8 cellular contexts compared by ENCODE assay signal in genomic region chr16:29185872-29186630, GRCh38.
DNase-seq lines count a peak whose midpoint lies in the region; ATAC-seq and TF ChIP-seq lines count a peak whose summit lies in the region.
"Not testable (repeated sequence)": the region's sequence is repeated elsewhere in the genome, so short reads cannot be mapped to it uniquely, and the experiment has no call there.

No MANE protein-coding gene starts in this region.

- not testable (repeated sequence) for H3K9me3 ChIP-seq in gastroesophageal sphincter; right atrium auricular region; right lobe of liver; muscle layer of colon (ENCODE audit: low read length); sigmoid colon; upper lobe of right lung

- H3K36me3 ChIP-seq in gastroesophageal sphincter; right atrium auricular region; right lobe of liver; muscle layer of colon (ENCODE audit: insufficient read depth, low read length); sigmoid colon; upper lobe of right lung: not testable (repeated sequence)

- H3K36me3 Mint-ChIP-seq in activated T-cell treated with anti-CD3 and anti-CD28 coated beads, Interleukin-2, amount 50 U/mL, for 24 hours (ENCODE audit: low read depth) = peaks cover 13% of the 10 kb centered on the region

- not testable (repeated sequence) for H3K27ac Mint-ChIP-seq in activated T-cell treated with anti-CD3 and anti-CD28 coated beads, Interleukin-2, amount 50 U/mL, for 24 hours

- H3K9ac ChIP-seq in muscle layer of colon (ENCODE audit: low read length) = not testable (repeated sequence)

- H3K9me3 Mint-ChIP-seq in activated T-cell treated with anti-CD3 and anti-CD28 coated beads, Interleukin-2, amount 50 U/mL, for 24 hours = not testable (repeated sequence)

- TF ChIP-seq EP300 in gastroesophageal sphincter (IDR thresholded peaks at IDR 0.05); sigmoid colon (IDR thresholded peaks at IDR 0.05): not testable (repeated sequence)

- TF ChIP-seq POLR2A in gastroesophageal sphincter (IDR thresholded peaks at IDR 0.05); right lobe of liver (IDR thresholded peaks at IDR 0.05); sigmoid colon (IDR thresholded peaks at IDR 0.05): not testable (repeated sequence)

- not testable (repeated sequence) for ATAC-seq in gastroesophageal sphincter, right lobe of liver, upper lobe of right lung

- not testable (repeated sequence) for H3K4me1 Mint-ChIP-seq in activated T-cell treated with anti-CD3 and anti-CD28 coated beads, Interleukin-2, amount 50 U/mL, for 24 hours (ENCODE audit: low read depth)

- peak overlapping the region; percentile 6 for H3K4me3 ChIP-seq in coronary artery
- H3K4me3 ChIP-seq in gastroesophageal sphincter; right atrium auricular region; right lobe of liver; muscle layer of colon (ENCODE audit: low read depth in 1 of 2, low read length in 2 of 2); sigmoid colon; upper lobe of right lung: not testable (repeated sequence)

- WGBS in gastroesophageal sphincter (ENCODE audit: low coverage in 1 of 2), 2 donors = 80 to 81% methylated on average over 4 to 6 of the region's 22 CpGs
- 88% methylated on average over 9 of the region's 22 CpGs for WGBS in right lobe of liver (ENCODE audit: insufficient coverage, low coverage, low lambda C conversion rate, missing lambda C conversion rate)
- WGBS in sigmoid colon, 2 donors = 92 to 97% methylated on average over 22 of the region's 22 CpGs

- intact Hi-C loops in right lobe of liver (cut with DNase I); sigmoid colon (cut with DNase I); upper lobe of right lung (cut with DNase I): not testable (repeated sequence)

- H3K4me3 Mint-ChIP-seq in activated T-cell treated with anti-CD3 and anti-CD28 coated beads, Interleukin-2, amount 50 U/mL, for 24 hours = not testable (repeated sequence)

- peak overlapping the region; percentile 66 to 73 for H3K27ac ChIP-seq in coronary artery
- peak overlapping the region; percentile 26 to 84 (median 74) for H3K27ac ChIP-seq in gastroesophageal sphincter
- peak overlapping the region; percentile 72 to 86 for H3K27ac ChIP-seq in right atrium auricular region
- not testable (repeated sequence) for H3K27ac ChIP-seq in right lobe of liver
- H3K27ac ChIP-seq in muscle layer of colon (ENCODE audit: low read depth, low read length) = peak overlapping the region; percentile 34
- peak overlapping the region; percentile 45 to 76 (median 61) for H3K27ac ChIP-seq in sigmoid colon
- H3K27ac ChIP-seq in upper lobe of right lung = peak overlapping the region; percentile 79

- H3K4me1 ChIP-seq in gastroesophageal sphincter = peaks cover 0 to 50% (median 11%) of the 10 kb centered on the region in 3 donors
- peaks cover 0 to 39% of the 10 kb centered on the region in 2 donors for H3K4me1 ChIP-seq in right atrium auricular region
- not testable (repeated sequence) for H3K4me1 ChIP-seq in right lobe of liver; muscle layer of colon (ENCODE audit: insufficient read depth, low read length); upper lobe of right lung
- H3K4me1 ChIP-seq in sigmoid colon = peaks cover 0 to 24% (median 17%) of the 10 kb centered on the region in 4 donors

- peak; percentile 13 for DNase-seq in activated T-cell treated with anti-CD3 and anti-CD28 coated beads, Interleukin-2, amount 50 U/mL, for 24 hours
- DNase-seq in coronary artery (ENCODE audit: low spot score) (peak; percentile 70), right lobe of liver (peak in 2 of 3 donors; percentile 32 to 36), sigmoid colon (peak; percentile 35), upper lobe of right lung (peak; percentile 65)
- DNase-seq in right atrium auricular region (ENCODE audit: low spot score) = not testable (repeated sequence)

- H3K27me3 Mint-ChIP-seq in activated T-cell treated with anti-CD3 and anti-CD28 coated beads, Interleukin-2, amount 50 U/mL, for 24 hours = not testable (repeated sequence)

- H3K27me3 ChIP-seq in gastroesophageal sphincter; right atrium auricular region; right lobe of liver; muscle layer of colon (ENCODE audit: control insufficient read depth in 1 of 2, insufficient read depth in 2 of 2, low read length in 2 of 2); sigmoid colon; upper lobe of right lung: not testable (repeated sequence)

- TF ChIP-seq CTCF in coronary artery (IDR thresholded peaks at IDR 0.05); gastroesophageal sphincter (IDR thresholded peaks at IDR 0.05); right atrium auricular region (IDR thresholded peaks at IDR 0.05); right lobe of liver (IDR thresholded peaks at IDR 0.05); sigmoid colon (IDR thresholded peaks at IDR 0.05); upper lobe of right lung (IDR thresholded peaks at IDR 0.05): not testable (repeated sequence)
